Comparison of ENCODE assay signal across 9 cellular contexts in genomic region chr20:33914871-33915270, GRCh38.
DNase-seq lines count a peak whose midpoint lies in the region; ATAC-seq, FAIRE-seq and TF ChIP-seq lines count a peak whose summit lies in the region.
"Had no signal": no experiment of that assay in that cellular context is flagged by ENCODE, and none has a peak within 500 bp of the region (broad histone marks: within the 10 kb centered on the region; RNA-seq: fewer than 3 reads in every experiment).

No MANE protein-coding gene starts in this region.

- no peak for DNase-seq in GM06990 (ENCODE audit: extremely low read depth, insufficient read length)
- peak; percentile 13 for DNase-seq in NCI-H2171 (lab: John Stamatoyannopoulos, UW)
- DNase-seq in activated T-cell treated with anti-CD3 and anti-CD28 coated beads, Interleukin-2, amount 50 U/mL, for 48 hours, result peak; percentile 34 to 46
- peak in 7 of 9 donors; percentile 36 to 67 (median 58) for DNase-seq in naive thymus-derived CD4-positive, alpha-beta T cell
- DNase-seq in putamen (ENCODE audit: low spot score), result no peak
- no peak for DNase-seq in GM12891 (ENCODE audit: insufficient read length, low spot score)
- DNase-seq: naive B cell had no signal

- H3K36me3 ChIP-seq in GM06990 (ENCODE audit: control insufficient read depth, insufficient read depth, low read length), result no peaks in the 10 kb centered on the region
- H3K36me3 ChIP-seq in naive thymus-derived CD4-positive, alpha-beta T cell (ENCODE audit: control insufficient read depth in 2 of 3, insufficient read depth in 3 of 3, low read length in 3 of 3), result no peaks in the 10 kb centered on the region

- intact Hi-C loops in naive thymus-derived CD4-positive, alpha-beta T cell (cut with micrococcal nuclease), result loop anchor here (1.0 to 5.0 kb wide), 11 partner anchors 53 to 253 kb away; partner anchors contain the start of genes CHMP4B (in 2 of the 2) and C20orf144 (in 1 of the 2)

- no peaks in the 10 kb centered on the region for H3K27me3 ChIP-seq in GM06990 (replicated peaks; ENCODE audit: control insufficient read depth, insufficient read depth, low read length)
- no peaks in the 10 kb centered on the region for H3K27me3 ChIP-seq in naive thymus-derived CD4-positive, alpha-beta T cell (ENCODE audit: control insufficient read depth in 2 of 2, insufficient read depth in 2 of 2, low read length in 2 of 2)

- no peaks in the 10 kb centered on the region for H3K36me3 Mint-ChIP-seq in naive thymus-derived CD4-positive, alpha-beta T cell
- H3K36me3 Mint-ChIP-seq: naive B cell had no signal

- peak; percentile 80 for ATAC-seq in naive thymus-derived CD4-positive, alpha-beta T cell
- ATAC-seq in GM18907 (IDR thresholded peaks at IDR 0.05; ENCODE audit: unreplicated experiment) (no peak), HG02884 (IDR thresholded peaks at IDR 0.05; ENCODE audit: unreplicated experiment) (no peak)

- no peak for FAIRE-seq in GM12891 (lab: Jason Lieb, UNC)

- CTCF ChIA-PET in naive thymus-derived CD4-positive, alpha-beta T cell (lab: Charles Lee), result interaction anchor here (0.6 to 4.6 kb wide), 23 partner anchors 10 to 262 kb away, joined by 3 to 45 read pairs (median 5); partner anchors contain the start of genes ACTL10 and CHMP4B

- H3K4me3 ChIP-seq in GM06990 (replicated peaks; ENCODE audit: low read depth, low read length), result no peak overlapping the region
- H3K4me3 ChIP-seq in naive thymus-derived CD4-positive, alpha-beta T cell (ENCODE audit: low read length), result no peak overlapping the region

- no peaks in the 10 kb centered on the region for H3K9me3 Mint-ChIP-seq in naive thymus-derived CD4-positive, alpha-beta T cell
- H3K9me3 Mint-ChIP-seq: naive B cell had no signal

- no peak overlapping the region for H3K4me3 Mint-ChIP-seq in naive thymus-derived CD4-positive, alpha-beta T cell
- H3K4me3 Mint-ChIP-seq: naive B cell had no signal

- H3K27ac Mint-ChIP-seq in naive thymus-derived CD4-positive, alpha-beta T cell, result no peak overlapping the region
- H3K27ac Mint-ChIP-seq: naive B cell had no signal

- no peak for TF ChIP-seq POLR2A in GM12891 (IDR thresholded peaks at IDR 0.05; ENCODE audit: low read depth, low read length)

- TF ChIP-seq CTCF in GM06990 (IDR thresholded peaks at IDR 0.05; ENCODE audit: insufficient read depth, low read length, poor library complexity, severe bottlenecking), result peak; percentile 26

- H3K4me1 ChIP-seq in naive thymus-derived CD4-positive, alpha-beta T cell (ENCODE audit: control insufficient read depth in 2 of 2, insufficient read depth in 2 of 2, low read length in 2 of 2), result peaks cover 0 to 4% of the 10 kb centered on the region in 2 donors

- no peaks in the 10 kb centered on the region for H3K9me3 ChIP-seq in naive thymus-derived CD4-positive, alpha-beta T cell (ENCODE audit: control insufficient read depth in 2 of 3, low read length in 3 of 3)

- H3K27me3 Mint-ChIP-seq in naive thymus-derived CD4-positive, alpha-beta T cell, result peaks cover 0 to 33% (median 0%) of the 10 kb centered on the region in 5 donors

- POLR2A ChIA-PET in naive thymus-derived CD4-positive, alpha-beta T cell (lab: Charles Lee), result interaction anchor here (0.7 to 1.0 kb wide), 3 partner anchors 78 to 197 kb away, joined by 3 to 4 read pairs (median 3); partner anchors contain the start of genes CHMP4B, EIF2S2 and RALY

- peaks cover 5 to 20% (median 15%) of the 10 kb centered on the region in 7 donors for H3K4me1 Mint-ChIP-seq in naive thymus-derived CD4-positive, alpha-beta T cell

- H3K27ac ChIP-seq in naive thymus-derived CD4-positive, alpha-beta T cell (ENCODE audit: low read depth, low read length), result no peak overlapping the region

TF ChIP-seq in GM12891, 5 proteins besides CTCF, POLR2A, EP300 and RAD21:
- TF ChIP-seq POLR2AphosphoS5 (IDR thresholded peaks at IDR 0.05; ENCODE audit: low read depth, low read length) (no peak), POU2F2 (IDR thresholded peaks at IDR 0.05; ENCODE audit: low read depth, low read length) (no peak), TAF1 (IDR thresholded peaks at IDR 0.05; ENCODE audit: low read depth, low read length) (no peak), SPI1 (IDR thresholded peaks at IDR 0.05; ENCODE audit: low read depth, low read length) (no peak), PAX5 (IDR thresholded peaks at IDR 0.05; ENCODE audit: insufficient read depth, low read length, severe bottlenecking) (no peak)

Comparison
In these comparisons a context has a peak if more than half of its experiments do, and no peak if none do; other contexts are left out.
1. DNase-seq: peak in NCI-H2171 (single experiment), activated T-cell treated with anti-CD3 and anti-CD28 coated beads, Interleukin-2, amount 50 U/mL, for 48 hours (2 of 2) and naive thymus-derived CD4-positive, alpha-beta T cell (7 of 9); none in GM06990 (single experiment), putamen (single experiment) and GM12891 (single experiment).